In genomic region chr19:15307169-15307568, GRCh38 we compare ENCODE assay signal across 24 cellular contexts. TPM values are rescaled to one million over a fixed set of nuclear protein-coding genes. Genes with fewer than 3 reads are reported as not detected.
DNase-seq lines count a peak whose midpoint lies in the region; ATAC-seq and TF ChIP-seq lines count a peak whose summit lies in the region.
"Had no signal": no experiment of that assay in that cellular context is flagged by ENCODE, and none has a peak within 500 bp of the region (broad histone marks: within the 10 kb centered on the region; RNA-seq: fewer than 3 reads in every experiment).

No MANE protein-coding gene starts in this region.

- no peak overlapping the region for H3K4me3 Mint-ChIP-seq in activated CD4-positive, alpha-beta memory T cell treated with anti-CD3 and anti-CD28 coated beads for 36 hours
- no peak overlapping the region for H3K4me3 Mint-ChIP-seq in activated CD4-positive, alpha-beta memory T cell treated with anti-CD3 and anti-CD28 coated beads, Interleukin-2, amount 10 ng/mL, durations not matched to agents 7 days and 5 days
- peak overlapping the region; percentile 31 for H3K4me3 Mint-ChIP-seq in T-helper 17 cell
- peak overlapping the region in 8 of 10 donors; percentile 4 to 80 (median 54) for H3K4me3 Mint-ChIP-seq in naive thymus-derived CD4-positive, alpha-beta T cell
- no peak overlapping the region for H3K4me3 Mint-ChIP-seq in activated T-helper 1 cell treated with anti-CD3 and anti-CD28 coated beads, Interleukin-12 subunit alpha, Interleukin-12 subunit beta, Interleukin-2, Interleukin-4 antibody, amounts not matched to agents 30 ng/mL and 10 ng/mL and 1 ng/mL, durations not matched to agents 14 hours and 24 hours and 36 hours
- H3K4me3 Mint-ChIP-seq: activated CD4-positive, alpha-beta T cell treated with anti-CD3 and anti-CD28 coated beads, Interleukin-2, amount 10 ng/mL, durations not matched to agents 7 days and 5 days; CD14-positive monocyte; GM23338 had no signal

- TF ChIP-seq CTCF in C4-2B (conservative IDR thresholded peaks at IDR 0.05) (no peak), uterus (IDR thresholded peaks at IDR 0.05) (no peak)

- H3K9me3 Mint-ChIP-seq in activated CD4-positive, alpha-beta memory T cell treated with anti-CD3 and anti-CD28 coated beads for 36 hours = no peaks in the 10 kb centered on the region
- H3K9me3 Mint-ChIP-seq in activated CD4-positive, alpha-beta memory T cell treated with anti-CD3 and anti-CD28 coated beads, Interleukin-2, amount 10 ng/mL, durations not matched to agents 7 days and 5 days = no peaks in the 10 kb centered on the region
- H3K9me3 Mint-ChIP-seq in naive thymus-derived CD4-positive, alpha-beta T cell = no peaks in the 10 kb centered on the region
- no peaks in the 10 kb centered on the region for H3K9me3 Mint-ChIP-seq in activated T-helper 1 cell treated with anti-CD3 and anti-CD28 coated beads, Interleukin-12 subunit alpha, Interleukin-12 subunit beta, Interleukin-2, Interleukin-4 antibody, amounts not matched to agents 30 ng/mL and 10 ng/mL and 1 ng/mL, durations not matched to agents 14 hours and 24 hours and 36 hours
- H3K9me3 Mint-ChIP-seq: activated T-helper 2 cell treated with anti-CD3 and anti-CD28 coated beads, Interferon-gamma antibody, Interleukin-2, Interleukin-4, amounts not matched to agents 10 μg/mL and 5 μg/mL and 100 μg/mL, durations not matched to agents 14 hours and 24 hours and 36 hours; CD14-positive monocyte; GM23338 had no signal

- H3K9me3 ChIP-seq in T-helper 17 cell (ENCODE audit: control insufficient read depth, low read length, poor library complexity, severe bottlenecking) = no peaks in the 10 kb centered on the region
- no peaks in the 10 kb centered on the region for H3K9me3 ChIP-seq in naive thymus-derived CD4-positive, alpha-beta T cell (ENCODE audit: control insufficient read depth in 2 of 3, low read length in 3 of 3)
- no peaks in the 10 kb centered on the region for H3K9me3 ChIP-seq in uterus
- H3K9me3 ChIP-seq: testis had no signal

- ATAC-seq in T-helper 17 cell = no peak
- ATAC-seq in naive thymus-derived CD4-positive, alpha-beta T cell = no peak
- ATAC-seq: GM23338 had no signal

- peaks cover 5% of the 10 kb centered on the region for H3K36me3 Mint-ChIP-seq in activated CD4-positive, alpha-beta memory T cell treated with anti-CD3 and anti-CD28 coated beads for 36 hours
- H3K36me3 Mint-ChIP-seq in activated CD4-positive, alpha-beta memory T cell treated with anti-CD3 and anti-CD28 coated beads, Interleukin-2, amount 10 ng/mL, durations not matched to agents 7 days and 5 days (ENCODE audit: low read depth) = peaks cover 21% of the 10 kb centered on the region
- H3K36me3 Mint-ChIP-seq in T-helper 17 cell (ENCODE audit: low read depth) = no peaks in the 10 kb centered on the region
- peaks cover 0 to 12% (median 5%) of the 10 kb centered on the region in 5 donors for H3K36me3 Mint-ChIP-seq in naive thymus-derived CD4-positive, alpha-beta T cell
- H3K36me3 Mint-ChIP-seq in activated T-helper 1 cell treated with anti-CD3 and anti-CD28 coated beads, Interleukin-12 subunit alpha, Interleukin-12 subunit beta, Interleukin-2, Interleukin-4 antibody, amounts not matched to agents 30 ng/mL and 10 ng/mL and 1 ng/mL, durations not matched to agents 14 hours and 24 hours and 36 hours (ENCODE audit: low read depth) = peaks cover 7% of the 10 kb centered on the region
- H3K36me3 Mint-ChIP-seq: CD14-positive monocyte had no signal

- peak overlapping the region; percentile 26 for H3K27ac Mint-ChIP-seq in activated CD4-positive, alpha-beta memory T cell treated with anti-CD3 and anti-CD28 coated beads for 36 hours
- H3K27ac Mint-ChIP-seq in activated CD4-positive, alpha-beta memory T cell treated with anti-CD3 and anti-CD28 coated beads, Interleukin-2, amount 10 ng/mL, durations not matched to agents 7 days and 5 days = no peak overlapping the region
- peak overlapping the region; percentile 79 for H3K27ac Mint-ChIP-seq in T-helper 17 cell
- H3K27ac Mint-ChIP-seq in naive thymus-derived CD4-positive, alpha-beta T cell = peak overlapping the region in 5 of 9 donors; percentile 23 to 66 (median 38)
- no peak overlapping the region for H3K27ac Mint-ChIP-seq in activated T-helper 1 cell treated with anti-CD3 and anti-CD28 coated beads, Interleukin-12 subunit alpha, Interleukin-12 subunit beta, Interleukin-2, Interleukin-4 antibody, amounts not matched to agents 30 ng/mL and 10 ng/mL and 1 ng/mL, durations not matched to agents 14 hours and 24 hours and 36 hours
- H3K27ac Mint-ChIP-seq: activated CD4-positive, alpha-beta T cell treated with anti-CD3 and anti-CD28 coated beads, Interleukin-2, amount 10 ng/mL, durations not matched to agents 7 days and 5 days; GM23338 had no signal

- H3K27me3 Mint-ChIP-seq in activated CD4-positive, alpha-beta memory T cell treated with anti-CD3 and anti-CD28 coated beads for 36 hours = no peaks in the 10 kb centered on the region
- H3K27me3 Mint-ChIP-seq in activated CD4-positive, alpha-beta memory T cell treated with anti-CD3 and anti-CD28 coated beads, Interleukin-2, amount 10 ng/mL, durations not matched to agents 7 days and 5 days = no peaks in the 10 kb centered on the region
- no peaks in the 10 kb centered on the region for H3K27me3 Mint-ChIP-seq in T-helper 17 cell
- no peaks in the 10 kb centered on the region for H3K27me3 Mint-ChIP-seq in naive thymus-derived CD4-positive, alpha-beta T cell
- H3K27me3 Mint-ChIP-seq in activated T-helper 1 cell treated with anti-CD3 and anti-CD28 coated beads, Interleukin-12 subunit alpha, Interleukin-12 subunit beta, Interleukin-2, Interleukin-4 antibody, amounts not matched to agents 30 ng/mL and 10 ng/mL and 1 ng/mL, durations not matched to agents 14 hours and 24 hours and 36 hours (ENCODE audit: insufficient read depth) = no peaks in the 10 kb centered on the region
- H3K27me3 Mint-ChIP-seq: activated CD4-positive, alpha-beta T cell treated with anti-CD3 and anti-CD28 coated beads, Interleukin-2, amount 10 ng/mL, durations not matched to agents 7 days and 5 days had no signal

- H3K27ac ChIP-seq in C4-2B (peak overlapping the region; percentile 22; the same call in 1 of the 2 replicates), uterus (no peak overlapping the region)
- no peak overlapping the region for H3K27ac ChIP-seq in naive thymus-derived CD4-positive, alpha-beta T cell (ENCODE audit: low read depth, low read length)
- H3K27ac ChIP-seq: SJCRH30, testis, WERI-Rb-1 had no signal

- no peaks in the 10 kb centered on the region for H3K27me3 ChIP-seq in naive thymus-derived CD4-positive, alpha-beta T cell (ENCODE audit: control insufficient read depth in 2 of 2, insufficient read depth in 2 of 2, low read length in 2 of 2)
- no peaks in the 10 kb centered on the region for H3K27me3 ChIP-seq in uterus
- H3K27me3 ChIP-seq: SJCRH30, testis had no signal

- DNase-seq in activated CD4-positive, alpha-beta memory T cell treated with anti-CD3 and anti-CD28 coated beads for 36 hours = no peak
- no peak for DNase-seq in activated CD4-positive, alpha-beta memory T cell treated with anti-CD3 and anti-CD28 coated beads, Interleukin-2, amount 10 ng/mL, durations not matched to agents 7 days and 5 days
- DNase-seq in T-helper 17 cell (no peak), uterus (no peak)
- no peak for DNase-seq in naive thymus-derived CD4-positive, alpha-beta T cell
- DNase-seq in stimulated activated CD4-positive, alpha-beta T cell treated with anti-CD3 and anti-CD28 coated beads, Interleukin-4, amount 100 ng/mL, for 24 hours = no peak
- no peak for DNase-seq in activated T-helper 1 cell treated with anti-CD3 and anti-CD28 coated beads, Interleukin-12 subunit alpha, Interleukin-12 subunit beta, Interleukin-2, Interleukin-4 antibody, amounts not matched to agents 30 ng/mL and 10 ng/mL and 1 ng/mL, durations not matched to agents 14 hours and 24 hours and 36 hours (ENCODE audit: low spot score)
- DNase-seq: 8988T; activated CD4-positive, alpha-beta T cell treated with anti-CD3 and anti-CD28 coated beads, Interleukin-2, amount 10 ng/mL, durations not matched to agents 7 days and 5 days; cortex of kidney; effector memory CD4-positive, alpha-beta T cell; NCI-H1092 treated with DMSO at 0.1 percent for 48 hours; NCI-H187; NCI-H2171; NCI-H510A; SJCRH30; stimulated activated naive CD4-positive, alpha-beta T cell; T1000; testis; WERI-Rb-1 had no signal

- CTCF ChIA-PET in activated CD4-positive, alpha-beta memory T cell treated with anti-CD3 and anti-CD28 coated beads for 36 hours (lab: Charles Lee) = no interaction called here
- CTCF ChIA-PET in activated CD4-positive, alpha-beta memory T cell treated with anti-CD3 and anti-CD28 coated beads, Interleukin-2, amount 10 ng/mL, durations not matched to agents 7 days and 5 days (lab: Charles Lee) = no interaction called here
- CTCF ChIA-PET in naive thymus-derived CD4-positive, alpha-beta T cell (lab: Charles Lee) = no interaction called here

- no peak overlapping the region for H3K4me3 ChIP-seq in naive thymus-derived CD4-positive, alpha-beta T cell (ENCODE audit: low read length)
- H3K4me3 ChIP-seq in uterus = no peak overlapping the region
- H3K4me3 ChIP-seq: GM23338, SJCRH30, testis had no signal

- POLR2A ChIA-PET in activated CD4-positive, alpha-beta memory T cell treated with anti-CD3 and anti-CD28 coated beads for 36 hours (lab: Charles Lee) = interaction anchor here (0.9 to 1.3 kb wide), 2 partner anchors 12 to 18 kb away, joined by 3 read pairs; no protein-coding TSS in a partner anchor
- POLR2A ChIA-PET in activated CD4-positive, alpha-beta memory T cell treated with anti-CD3 and anti-CD28 coated beads, Interleukin-2, amount 10 ng/mL, durations not matched to agents 7 days and 5 days (lab: Charles Lee) = interaction anchor here (1.4 kb wide), 1 partner anchor 11 kb away, joined by 3 read pairs; no protein-coding TSS in a partner anchor
- POLR2A ChIA-PET in naive thymus-derived CD4-positive, alpha-beta T cell (lab: Charles Lee) = no interaction called here

- H3K36me3 ChIP-seq in naive thymus-derived CD4-positive, alpha-beta T cell (ENCODE audit: control insufficient read depth in 2 of 3, insufficient read depth in 3 of 3, low read length in 3 of 3) = no peaks in the 10 kb centered on the region
- no peaks in the 10 kb centered on the region for H3K36me3 ChIP-seq in uterus
- H3K36me3 ChIP-seq: WERI-Rb-1 had no signal

- intact Hi-C loops in activated CD4-positive, alpha-beta memory T cell treated with anti-CD3 and anti-CD28 coated beads for 36 hours (cut with micrococcal nuclease) = no loop called here
- intact Hi-C loops in naive thymus-derived CD4-positive, alpha-beta T cell (cut with micrococcal nuclease) = no loop called here
- intact Hi-C loops in uterus (cut with DNase I; ENCODE audit: low total_unique reads) = no loop called here
- intact Hi-C loops in activated T-helper 1 cell treated with anti-CD3 and anti-CD28 coated beads, Interleukin-12 subunit alpha, Interleukin-12 subunit beta, Interleukin-2, Interleukin-4 antibody, amounts not matched to agents 30 ng/mL and 10 ng/mL and 1 ng/mL, durations not matched to agents 14 hours and 24 hours and 36 hours (cut with micrococcal nuclease) = no loop called here

- peaks cover 81% of the 10 kb centered on the region for H3K4me1 Mint-ChIP-seq in activated CD4-positive, alpha-beta memory T cell treated with anti-CD3 and anti-CD28 coated beads for 36 hours (ENCODE audit: low read depth)
- peaks cover 61% of the 10 kb centered on the region for H3K4me1 Mint-ChIP-seq in activated CD4-positive, alpha-beta memory T cell treated with anti-CD3 and anti-CD28 coated beads, Interleukin-2, amount 10 ng/mL, durations not matched to agents 7 days and 5 days
- H3K4me1 Mint-ChIP-seq in T-helper 17 cell = peaks cover 55% of the 10 kb centered on the region
- peaks cover 59 to 92% (median 74%) of the 10 kb centered on the region in 7 donors for H3K4me1 Mint-ChIP-seq in naive thymus-derived CD4-positive, alpha-beta T cell
- peaks cover 57% of the 10 kb centered on the region for H3K4me1 Mint-ChIP-seq in activated T-helper 1 cell treated with anti-CD3 and anti-CD28 coated beads, Interleukin-12 subunit alpha, Interleukin-12 subunit beta, Interleukin-2, Interleukin-4 antibody, amounts not matched to agents 30 ng/mL and 10 ng/mL and 1 ng/mL, durations not matched to agents 14 hours and 24 hours and 36 hours (ENCODE audit: low read depth)

- no peak for TF ChIP-seq POLR2A in uterus (IDR thresholded peaks at IDR 0.05)

- H3K4me1 ChIP-seq in naive thymus-derived CD4-positive, alpha-beta T cell (ENCODE audit: control insufficient read depth in 2 of 2, insufficient read depth in 2 of 2, low read length in 2 of 2) = peaks cover 59 to 60% of the 10 kb centered on the region in 2 donors
- H3K4me1 ChIP-seq in uterus = peaks cover 3 to 11% of the 10 kb centered on the region in 2 donors

RNA-seq across cellular contexts. Expression of gene BRD4, which starts 25.2 kb away (rescaled TPM):
- total RNA-seq in activated CD4-positive, alpha-beta memory T cell treated with anti-CD3 and anti-CD28 coated beads for 36 hours = 100 to 1,000 TPM in 1 of 2 experiments, 10 to 100 TPM in 1; 94.5 to 103 TPM
- total RNA-seq in activated CD4-positive, alpha-beta memory T cell treated with anti-CD3 and anti-CD28 coated beads, Interleukin-2, amount 10 ng/mL, durations not matched to agents 7 days and 5 days = 100 to 1,000 TPM; 103 to 110 TPM
- total RNA-seq in T-helper 17 cell (100 to 1,000 TPM; 120 to 123 TPM), uterus (100 to 1,000 TPM in 1 of 4 donors, 10 to 100 TPM in 2, 1 to 10 TPM in 1; 5.6 to 156 (median 16.6) TPM)
- total RNA-seq in naive thymus-derived CD4-positive, alpha-beta T cell = 100 to 1,000 TPM; 104 to 168 (median 128) TPM
- polyA plus RNA-seq in naive thymus-derived CD4-positive, alpha-beta T cell = 10 to 100 TPM; 10.5 to 19.8 TPM
- total RNA-seq in activated T-helper 1 cell treated with anti-CD3 and anti-CD28 coated beads, Interleukin-12 subunit alpha, Interleukin-12 subunit beta, Interleukin-2, Interleukin-4 antibody, amounts not matched to agents 30 ng/mL and 10 ng/mL and 1 ng/mL, durations not matched to agents 14 hours and 24 hours and 36 hours = 122 and 129 TPM in 2 replicates

Comparison
In these comparisons a context has a peak if more than half of its experiments do, and no peak if none do; other contexts are left out.
1. H3K27ac Mint-ChIP-seq: peak in activated CD4-positive, alpha-beta memory T cell treated with anti-CD3 and anti-CD28 coated beads for 36 hours (single experiment), T-helper 17 cell (single experiment) and naive thymus-derived CD4-positive, alpha-beta T cell (5 of 9); none in activated CD4-positive, alpha-beta memory T cell treated with anti-CD3 and anti-CD28 coated beads, Interleukin-2, amount 10 ng/mL, durations not matched to agents 7 days and 5 days (single experiment) and activated T-helper 1 cell treated with anti-CD3 and anti-CD28 coated beads, Interleukin-12 subunit alpha, Interleukin-12 subunit beta, Interleukin-2, Interleukin-4 antibody, amounts not matched to agents 30 ng/mL and 10 ng/mL and 1 ng/mL, durations not matched to agents 14 hours and 24 hours and 36 hours (single experiment).
2. H3K4me3 Mint-ChIP-seq: peak in T-helper 17 cell (single experiment) and naive thymus-derived CD4-positive, alpha-beta T cell (8 of 10); none in activated CD4-positive, alpha-beta memory T cell treated with anti-CD3 and anti-CD28 coated beads for 36 hours (single experiment), activated CD4-positive, alpha-beta memory T cell treated with anti-CD3 and anti-CD28 coated beads, Interleukin-2, amount 10 ng/mL, durations not matched to agents 7 days and 5 days (single experiment) and activated T-helper 1 cell treated with anti-CD3 and anti-CD28 coated beads, Interleukin-12 subunit alpha, Interleukin-12 subunit beta, Interleukin-2, Interleukin-4 antibody, amounts not matched to agents 30 ng/mL and 10 ng/mL and 1 ng/mL, durations not matched to agents 14 hours and 24 hours and 36 hours (single experiment).